In the genomic region with DNA sequence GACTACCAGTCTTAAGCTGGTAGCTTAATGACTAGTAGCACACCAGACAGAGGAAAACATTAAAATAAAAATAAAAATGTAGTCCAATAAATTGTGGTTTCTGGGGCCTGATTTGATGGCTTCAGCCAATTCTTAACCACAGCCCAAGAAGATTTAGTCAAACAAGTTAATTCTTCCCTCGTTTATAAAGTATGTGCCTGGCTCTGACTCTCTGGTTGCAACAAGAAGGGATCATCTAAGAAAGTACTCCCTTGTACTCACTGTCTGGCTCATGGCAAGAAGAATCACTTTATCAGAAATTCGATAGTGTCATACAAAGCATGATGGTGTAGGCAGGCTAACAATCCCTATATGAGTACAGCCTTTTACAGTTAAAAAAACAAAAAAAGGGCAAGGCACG, we compare ENCODE assay signal across 25 cellular contexts.
A peak's percentile ranks its signal among the peaks of the same experiment; 100 is the strongest.
DNase-seq lines count a peak whose midpoint lies in the region; ATAC-seq, FAIRE-seq and TF ChIP-seq lines count a peak whose summit lies in the region.
"Had no signal": no experiment of that assay in that cellular context is flagged by ENCODE, and none has a peak within 500 bp of the region (broad histone marks: within the 10 kb centered on the region; RNA-seq: fewer than 3 reads in every experiment).

No MANE protein-coding gene starts in this region.

- no peak for TF ChIP-seq POLR2A in adrenal gland (IDR thresholded peaks at IDR 0.05)

- H3K36me3 Mint-ChIP-seq in astrocyte (ENCODE audit: low read depth, unreplicated experiment) = peaks cover 19% of the 10 kb centered on the region
- H3K36me3 Mint-ChIP-seq in activated T-cell treated with anti-CD3 and anti-CD28 coated beads, Interleukin-2, amount 50 U/mL, for 72 hours (ENCODE audit: insufficient read depth in 2 of 2) = no peaks in the 10 kb centered on the region

- TF ChIP-seq CTCF in astrocyte (IDR thresholded peaks at IDR 0.05; ENCODE audit: insufficient read depth, low read depth, low read length) (no peak), left lung (IDR thresholded peaks at IDR 0.05) (no peak), adrenal gland (IDR thresholded peaks at IDR 0.05) (no peak)

- no peak overlapping the region for H3K9ac ChIP-seq in astrocyte (ENCODE audit: low read length)
- H3K9ac ChIP-seq: KMS-11 had no signal

- H2AFZ ChIP-seq in astrocyte (ENCODE audit: low read depth, low read length) = no peak overlapping the region

- peaks cover 2% of the 10 kb centered on the region for H3K9me3 Mint-ChIP-seq in astrocyte (ENCODE audit: unreplicated experiment)
- H3K9me3 Mint-ChIP-seq in activated T-cell treated with anti-CD3 and anti-CD28 coated beads, Interleukin-2, amount 50 U/mL, for 72 hours = no peaks in the 10 kb centered on the region
- H3K9me3 Mint-ChIP-seq: CD8-positive, alpha-beta memory T cell had no signal

- H3K36me3 ChIP-seq in astrocyte (ENCODE audit: insufficient read depth, low read length) = no peaks in the 10 kb centered on the region
- no peaks in the 10 kb centered on the region for H3K36me3 ChIP-seq in left lung
- peaks cover 0 to 3% of the 10 kb centered on the region in 2 donors for H3K36me3 ChIP-seq in adrenal gland (replicated peaks in 1 of 2)

- H3K4me3 ChIP-seq in astrocyte (ENCODE audit: insufficient read depth, low read depth, low read length) (no peak overlapping the region), left lung (no peak overlapping the region), adrenal gland (no peak overlapping the region)
- H3K4me3 ChIP-seq: SJSA1 had no signal

- no peaks in the 10 kb centered on the region for H4K20me1 ChIP-seq in astrocyte (ENCODE audit: insufficient read depth, low read length)

- no peak for FAIRE-seq in astrocyte (lab: Jason Lieb, UNC)
- FAIRE-seq: GM12891, HTR-8/SVneo had no signal

- H3K27ac ChIP-seq in astrocyte (ENCODE audit: low read depth, low read length) = no peak overlapping the region
- H3K27ac ChIP-seq in left lung = no peak overlapping the region
- no peak overlapping the region for H3K27ac ChIP-seq in adrenal gland
- H3K27ac ChIP-seq: KMS-11, SJSA1 had no signal

- intact Hi-C loops in left lung (cut with DNase I) = no loop called here
- intact Hi-C loops in adrenal gland (cut with DNase I) = no loop called here

- no peak overlapping the region for H3K27ac Mint-ChIP-seq in astrocyte (ENCODE audit: unreplicated experiment)
- no peak overlapping the region for H3K27ac Mint-ChIP-seq in activated T-cell treated with anti-CD3 and anti-CD28 coated beads, Interleukin-2, amount 50 U/mL, for 72 hours
- H3K27ac Mint-ChIP-seq: CD8-positive, alpha-beta memory T cell had no signal

- H3K79me2 ChIP-seq in astrocyte (ENCODE audit: insufficient read depth, low read length) = no peaks in the 10 kb centered on the region

- no peak overlapping the region for H3K4me3 Mint-ChIP-seq in astrocyte (ENCODE audit: unreplicated experiment)
- H3K4me3 Mint-ChIP-seq in activated T-cell treated with anti-CD3 and anti-CD28 coated beads, Interleukin-2, amount 50 U/mL, for 72 hours = no peak overlapping the region
- H3K4me3 Mint-ChIP-seq: CD8-positive, alpha-beta memory T cell had no signal

- no peaks in the 10 kb centered on the region for H3K27me3 Mint-ChIP-seq in astrocyte (ENCODE audit: low read depth, unreplicated experiment)
- peaks cover 37% of the 10 kb centered on the region for H3K27me3 Mint-ChIP-seq in activated T-cell treated with anti-CD3 and anti-CD28 coated beads, Interleukin-2, amount 50 U/mL, for 72 hours (ENCODE audit: low read depth)

- no peak overlapping the region for H3K4me2 ChIP-seq in astrocyte (ENCODE audit: low read length)
- H3K4me2 ChIP-seq: KMS-11 had no signal

- DNase-seq in GM04504 (ENCODE audit: low read depth) (peak; percentile 42), astrocyte (ENCODE audit: low read depth) (peak; percentile 86), left lung (no peak), adrenal gland (no peak), EL (no peak), DMS153 (lab: John Stamatoyannopoulos, UW) (no peak)
- DNase-seq in activated T-cell treated with anti-CD3 and anti-CD28 coated beads, Interleukin-2, amount 50 U/mL, for 72 hours = no peak
- DNase-seq: ACHN; AML-193; C1 segment of cervical spinal cord; Calu3; CD8-positive, alpha-beta memory T cell; DMS53; GOT3; IMR-90; NCI-H1694; NCI-H446; NCI-H526; OCI-M1 had no signal

- no peaks in the 10 kb centered on the region for H3K9me3 ChIP-seq in astrocyte (ENCODE audit: insufficient read depth, low read depth, low read length)
- H3K9me3 ChIP-seq in left lung = no peaks in the 10 kb centered on the region
- H3K9me3 ChIP-seq in adrenal gland (replicated peaks in 1 of 3) = no peaks in the 10 kb centered on the region
- H3K9me3 ChIP-seq: SJSA1 had no signal

- peak; percentile 16 for ATAC-seq in left lung
- ATAC-seq in activated T-cell treated with anti-CD3 and anti-CD28 coated beads, Interleukin-2, amount 50 U/mL, for 72 hours (replicated peaks in 1 of 2) = no peak
- ATAC-seq: HCT116, Right ventricle myocardium inferior had no signal

- peaks cover 12% of the 10 kb centered on the region for H3K4me1 ChIP-seq in astrocyte (ENCODE audit: insufficient read depth, low read length)
- peaks cover 4 to 8% of the 10 kb centered on the region in 2 donors for H3K4me1 ChIP-seq in left lung
- H3K4me1 ChIP-seq in adrenal gland (replicated peaks in 1 of 2) = peaks cover 5 to 29% of the 10 kb centered on the region in 2 donors

- H3K4me1 Mint-ChIP-seq in astrocyte (ENCODE audit: low read depth, unreplicated experiment) = peaks cover 9% of the 10 kb centered on the region
- H3K4me1 Mint-ChIP-seq in activated T-cell treated with anti-CD3 and anti-CD28 coated beads, Interleukin-2, amount 50 U/mL, for 72 hours (ENCODE audit: low read depth) = no peaks in the 10 kb centered on the region
- H3K4me1 Mint-ChIP-seq: CD8-positive, alpha-beta memory T cell had no signal

- WGBS in adrenal gland, 4 donors = 71 to 89% (median 87%) methylated on average over 3 of the region's 3 CpGs

- H3K27me3 ChIP-seq in astrocyte (ENCODE audit: insufficient read depth, low read length) (no peaks in the 10 kb centered on the region), left lung (no peaks in the 10 kb centered on the region), adrenal gland (no peaks in the 10 kb centered on the region)
- H3K27me3 ChIP-seq: SJSA1 had no signal

Comparison
In these comparisons a context has a peak if more than half of its experiments do, and no peak if none do; other contexts are left out.
1. DNase-seq: peak in GM04504 (single experiment) and astrocyte (single experiment); none in left lung (0 of 2), adrenal gland (0 of 7), EL (single experiment), activated T-cell treated with anti-CD3 and anti-CD28 coated beads, Interleukin-2, amount 50 U/mL, for 72 hours (0 of 2) and DMS153 (single experiment).